ENCODE assay signal across 8 cellular contexts in genomic region chr15:69031013-69032001, GRCh38. TPM values are rescaled to one million over a fixed set of nuclear protein-coding genes. Genes with fewer than 3 reads are reported as not detected.
DNase-seq lines count a peak whose midpoint lies in the region; ATAC-seq and TF ChIP-seq lines count a peak whose summit lies in the region.

No MANE protein-coding gene starts in this region.

- peak; percentile 23 for DNase-seq in activated naive CD4-positive, alpha-beta T cell treated with Interleukin-2 at 50 U/mL for 16 hours
- no peak for DNase-seq in activated naive CD4-positive, alpha-beta T cell (lab: John Stamatoyannopoulos, UW)
- DNase-seq in T-helper 17 cell (no peak), choroid plexus epithelial cell (ENCODE audit: low read depth) (peak; percentile 62), left kidney (ENCODE audit: low read depth, low spot score) (peak; percentile 83)
- peak; percentile 2 for DNase-seq in stimulated activated CD8-positive, alpha-beta memory T cell treated with anti-CD3 and anti-CD28 coated beads, Interleukin-4, amount 100 ng/mL, for 24 hours (ENCODE audit: low read depth)

- H3K27ac Mint-ChIP-seq in T-helper 17 cell, result no peak overlapping the region

- no peaks in the 10 kb centered on the region for H3K9me3 ChIP-seq in T-helper 17 cell (ENCODE audit: control insufficient read depth, low read length, poor library complexity, severe bottlenecking)

- peak overlapping the region; percentile 45 for H3K4me3 ChIP-seq in choroid plexus epithelial cell (ENCODE audit: low read depth, low read length)

- H3K27me3 Mint-ChIP-seq in T-helper 17 cell, result peaks cover 32% of the 10 kb centered on the region

- H3K4me1 Mint-ChIP-seq in T-helper 17 cell, result peaks cover 3% of the 10 kb centered on the region

- peak; percentile 79 for TF ChIP-seq CTCF in choroid plexus epithelial cell (conservative IDR thresholded peaks at IDR 0.05; ENCODE audit: low read depth, low read length)

- H3K36me3 Mint-ChIP-seq in T-helper 17 cell (ENCODE audit: low read depth), result no peaks in the 10 kb centered on the region

- ATAC-seq in T-helper 17 cell (peak; percentile 77), GM21786 (IDR thresholded peaks at IDR 0.05; ENCODE audit: unreplicated experiment) (no peak), HG02678 (IDR thresholded peaks at IDR 0.05; ENCODE audit: unreplicated experiment) (no peak)

- H3K4me3 Mint-ChIP-seq in T-helper 17 cell, result peak overlapping the region; percentile 71

RNA-seq across cellular contexts. Expression of gene NOX5, which starts 16.8 kb away (rescaled TPM):
- not detected for total RNA-seq in T-helper 17 cell

Comparison
In these comparisons a context has a peak if more than half of its experiments do, and no peak if none do; other contexts are left out.
1. DNase-seq: peak in activated naive CD4-positive, alpha-beta T cell treated with Interleukin-2 at 50 U/mL for 16 hours (single experiment), choroid plexus epithelial cell (single experiment), left kidney (single experiment) and stimulated activated CD8-positive, alpha-beta memory T cell treated with anti-CD3 and anti-CD28 coated beads, Interleukin-4, amount 100 ng/mL, for 24 hours (single experiment); none in activated naive CD4-positive, alpha-beta T cell (0 of 4) and T-helper 17 cell (0 of 3).